1 cellular context compared by ENCODE assay signal in the genomic region with DNA sequence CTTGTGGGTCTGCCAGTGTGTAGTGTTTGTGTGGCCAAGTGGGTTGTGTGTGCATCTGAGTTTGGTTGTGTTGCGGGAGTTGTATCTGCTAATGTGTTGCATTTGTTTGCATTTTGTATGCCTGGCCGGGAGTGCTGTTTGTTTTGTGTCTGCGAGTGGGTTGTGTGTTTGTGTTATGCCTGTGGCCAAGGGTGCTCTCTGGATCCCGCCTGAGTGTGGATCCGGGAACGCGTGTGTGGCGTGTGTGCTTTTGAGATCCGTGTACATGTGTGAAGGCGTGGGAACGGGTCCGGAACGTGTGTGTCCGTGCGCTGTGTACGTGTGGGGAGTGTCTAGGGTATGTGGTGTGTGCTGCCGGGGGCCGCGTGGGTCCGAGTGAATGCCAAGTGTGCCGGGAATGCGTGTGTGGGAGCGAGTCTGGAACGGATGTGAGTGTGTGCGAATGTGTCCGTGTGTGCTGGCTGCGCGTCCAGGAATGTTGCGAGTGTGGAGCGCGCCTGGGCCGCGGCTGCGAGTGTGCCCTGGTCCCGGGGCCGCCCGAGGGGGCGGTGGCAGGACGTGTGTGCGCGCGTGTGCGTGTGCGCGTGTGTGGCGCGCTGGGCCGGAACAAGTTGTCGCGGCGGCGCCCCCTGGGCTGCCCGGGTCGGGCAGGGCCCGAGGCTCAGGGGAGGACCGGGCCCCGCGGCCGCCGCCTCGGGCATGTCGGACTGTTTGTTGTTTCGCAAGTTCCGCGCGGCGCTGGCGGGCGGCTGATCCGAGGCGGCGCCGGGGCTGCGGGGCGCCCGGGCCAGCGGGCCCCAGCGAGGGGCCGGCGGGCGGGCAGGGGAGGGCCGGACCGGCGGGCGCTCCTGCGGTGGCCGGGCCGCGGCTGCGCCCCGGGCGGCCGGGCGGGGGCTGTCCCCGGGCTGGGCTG.
A peak's percentile ranks its signal among the peaks of the same experiment; 100 is the strongest.
TF ChIP-seq lines count a peak whose summit lies in the region.

No MANE protein-coding gene starts in this region.

TF ChIP-seq in K562, 482 proteins besides CTCF, POLR2A, EP300 and RAD21 (continued from another document and continues in another):
- TF ChIP-seq, protein P1, sequence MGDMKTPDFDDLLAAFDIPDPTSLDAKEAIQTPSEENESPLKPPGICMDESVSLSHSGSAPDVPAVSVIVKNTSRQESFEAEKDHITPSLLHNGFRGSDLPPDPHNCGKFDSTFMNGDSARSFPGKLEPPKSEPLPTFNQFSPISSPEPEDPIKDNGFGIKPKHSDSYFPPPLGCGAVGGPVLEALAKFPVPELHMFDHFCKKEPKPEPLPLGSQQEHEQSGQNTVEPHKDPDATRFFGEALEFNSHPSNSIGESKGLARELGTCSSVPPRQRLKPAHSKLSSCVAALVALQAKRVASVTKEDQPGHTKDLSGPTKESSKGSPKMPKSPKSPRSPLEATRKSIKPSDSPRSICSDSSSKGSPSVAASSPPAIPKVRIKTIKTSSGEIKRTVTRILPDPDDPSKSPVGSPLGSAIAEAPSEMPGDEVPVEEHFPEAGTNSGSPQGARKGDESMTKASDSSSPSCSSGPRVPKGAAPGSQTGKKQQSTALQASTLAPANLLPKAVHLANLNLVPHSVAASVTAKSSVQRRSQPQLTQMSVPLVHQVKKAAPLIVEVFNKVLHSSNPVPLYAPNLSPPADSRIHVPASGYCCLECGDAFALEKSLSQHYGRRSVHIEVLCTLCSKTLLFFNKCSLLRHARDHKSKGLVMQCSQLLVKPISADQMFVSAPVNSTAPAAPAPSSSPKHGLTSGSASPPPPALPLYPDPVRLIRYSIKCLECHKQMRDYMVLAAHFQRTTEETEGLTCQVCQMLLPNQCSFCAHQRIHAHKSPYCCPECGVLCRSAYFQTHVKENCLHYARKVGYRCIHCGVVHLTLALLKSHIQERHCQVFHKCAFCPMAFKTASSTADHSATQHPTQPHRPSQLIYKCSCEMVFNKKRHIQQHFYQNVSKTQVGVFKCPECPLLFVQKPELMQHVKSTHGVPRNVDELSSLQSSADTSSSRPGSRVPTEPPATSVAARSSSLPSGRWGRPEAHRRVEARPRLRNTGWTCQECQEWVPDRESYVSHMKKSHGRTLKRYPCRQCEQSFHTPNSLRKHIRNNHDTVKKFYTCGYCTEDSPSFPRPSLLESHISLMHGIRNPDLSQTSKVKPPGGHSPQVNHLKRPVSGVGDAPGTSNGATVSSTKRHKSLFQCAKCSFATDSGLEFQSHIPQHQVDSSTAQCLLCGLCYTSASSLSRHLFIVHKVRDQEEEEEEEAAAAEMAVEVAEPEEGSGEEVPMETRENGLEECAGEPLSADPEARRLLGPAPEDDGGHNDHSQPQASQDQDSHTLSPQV (IDR thresholded peaks at IDR 0.05): no peak
- TF ChIP-seq TAF15 (IDR thresholded peaks at IDR 0.05; ENCODE audit: low read depth, low read length) (0 out of 2 replicates have a peak, but pooled peaks have one; percentile 37), CSDE1 (IDR thresholded peaks at IDR 0.05) (no peak), ZNF699 (CRISPR knock-in tag; IDR thresholded peaks at IDR 0.05; ENCODE audit: insufficient replicate concordance) (no peak), TSC22D4 (tag; IDR thresholded peaks at IDR 0.05) (no peak), TGIF2 (CRISPR knock-in tag; IDR thresholded peaks at IDR 0.05) (no peak), STAT5B (CRISPR knock-in tag; IDR thresholded peaks at IDR 0.05) (no peak), FUS (optimal IDR thresholded peaks at IDR 0.05; ENCODE audit: low read depth, low read length) (no peak), KLF1 (tag; IDR thresholded peaks at IDR 0.05) (no peak), RBM25 (IDR thresholded peaks at IDR 0.05; ENCODE audit: low read depth, low read length, severe bottlenecking) (no peak), NELFE (IDR thresholded peaks at IDR 0.05; ENCODE audit: insufficient read depth, insufficient read length) (no peak), ZNF707 (CRISPR knock-in tag; conservative IDR thresholded peaks at IDR 0.05) (no peak), JUNB (CRISPR knock-in tag; conservative IDR thresholded peaks at IDR 0.05) (no peak), ZNF124 (CRISPR knock-in tag; IDR thresholded peaks at IDR 0.05) (no peak), CBFA2T2 (conservative IDR thresholded peaks at IDR 0.05) (no peak)
- TF ChIP-seq, protein P2, sequence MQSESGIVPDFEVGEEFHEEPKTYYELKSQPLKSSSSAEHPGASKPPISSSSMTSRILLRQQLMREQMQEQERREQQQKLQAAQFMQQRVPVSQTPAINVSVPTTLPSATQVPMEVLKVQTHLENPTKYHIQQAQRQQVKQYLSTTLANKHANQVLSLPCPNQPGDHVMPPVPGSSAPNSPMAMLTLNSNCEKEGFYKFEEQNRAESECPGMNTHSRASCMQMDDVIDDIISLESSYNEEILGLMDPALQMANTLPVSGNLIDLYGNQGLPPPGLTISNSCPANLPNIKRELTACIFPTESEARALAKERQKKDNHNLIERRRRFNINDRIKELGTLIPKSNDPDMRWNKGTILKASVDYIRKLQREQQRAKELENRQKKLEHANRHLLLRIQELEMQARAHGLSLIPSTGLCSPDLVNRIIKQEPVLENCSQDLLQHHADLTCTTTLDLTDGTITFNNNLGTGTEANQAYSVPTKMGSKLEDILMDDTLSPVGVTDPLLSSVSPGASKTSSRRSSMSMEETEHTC (IDR thresholded peaks at IDR 0.05): no peak
- TF ChIP-seq, protein P3, sequence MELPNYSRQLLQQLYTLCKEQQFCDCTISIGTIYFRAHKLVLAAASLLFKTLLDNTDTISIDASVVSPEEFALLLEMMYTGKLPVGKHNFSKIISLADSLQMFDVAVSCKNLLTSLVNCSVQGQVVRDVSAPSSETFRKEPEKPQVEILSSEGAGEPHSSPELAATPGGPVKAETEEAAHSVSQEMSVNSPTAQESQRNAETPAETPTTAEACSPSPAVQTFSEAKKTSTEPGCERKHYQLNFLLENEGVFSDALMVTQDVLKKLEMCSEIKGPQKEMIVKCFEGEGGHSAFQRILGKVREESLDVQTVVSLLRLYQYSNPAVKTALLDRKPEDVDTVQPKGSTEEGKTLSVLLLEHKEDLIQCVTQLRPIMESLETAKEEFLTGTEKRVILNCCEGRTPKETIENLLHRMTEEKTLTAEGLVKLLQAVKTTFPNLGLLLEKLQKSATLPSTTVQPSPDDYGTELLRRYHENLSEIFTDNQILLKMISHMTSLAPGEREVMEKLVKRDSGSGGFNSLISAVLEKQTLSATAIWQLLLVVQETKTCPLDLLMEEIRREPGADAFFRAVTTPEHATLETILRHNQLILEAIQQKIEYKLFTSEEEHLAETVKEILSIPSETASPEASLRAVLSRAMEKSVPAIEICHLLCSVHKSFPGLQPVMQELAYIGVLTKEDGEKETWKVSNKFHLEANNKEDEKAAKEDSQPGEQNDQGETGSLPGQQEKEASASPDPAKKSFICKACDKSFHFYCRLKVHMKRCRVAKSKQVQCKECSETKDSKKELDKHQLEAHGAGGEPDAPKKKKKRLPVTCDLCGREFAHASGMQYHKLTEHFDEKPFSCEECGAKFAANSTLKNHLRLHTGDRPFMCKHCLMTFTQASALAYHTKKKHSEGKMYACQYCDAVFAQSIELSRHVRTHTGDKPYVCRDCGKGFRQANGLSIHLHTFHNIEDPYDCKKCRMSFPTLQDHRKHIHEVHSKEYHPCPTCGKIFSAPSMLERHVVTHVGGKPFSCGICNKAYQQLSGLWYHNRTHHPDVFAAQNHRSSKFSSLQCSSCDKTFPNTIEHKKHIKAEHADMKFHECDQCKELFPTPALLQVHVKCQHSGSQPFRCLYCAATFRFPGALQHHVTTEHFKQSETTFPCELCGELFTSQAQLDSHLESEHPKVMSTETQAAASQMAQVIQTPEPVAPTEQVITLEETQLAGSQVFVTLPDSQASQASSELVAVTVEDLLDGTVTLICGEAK (IDR thresholded peaks at IDR 0.05): 0 out of 2 replicates have a peak, but pooled peaks have one; percentile 32
- TF ChIP-seq, protein P3 (CRISPR knock-in tag; IDR thresholded peaks at IDR 0.05): no peak; the same call in 1 of the 2 replicates
- TF ChIP-seq, protein P4, sequence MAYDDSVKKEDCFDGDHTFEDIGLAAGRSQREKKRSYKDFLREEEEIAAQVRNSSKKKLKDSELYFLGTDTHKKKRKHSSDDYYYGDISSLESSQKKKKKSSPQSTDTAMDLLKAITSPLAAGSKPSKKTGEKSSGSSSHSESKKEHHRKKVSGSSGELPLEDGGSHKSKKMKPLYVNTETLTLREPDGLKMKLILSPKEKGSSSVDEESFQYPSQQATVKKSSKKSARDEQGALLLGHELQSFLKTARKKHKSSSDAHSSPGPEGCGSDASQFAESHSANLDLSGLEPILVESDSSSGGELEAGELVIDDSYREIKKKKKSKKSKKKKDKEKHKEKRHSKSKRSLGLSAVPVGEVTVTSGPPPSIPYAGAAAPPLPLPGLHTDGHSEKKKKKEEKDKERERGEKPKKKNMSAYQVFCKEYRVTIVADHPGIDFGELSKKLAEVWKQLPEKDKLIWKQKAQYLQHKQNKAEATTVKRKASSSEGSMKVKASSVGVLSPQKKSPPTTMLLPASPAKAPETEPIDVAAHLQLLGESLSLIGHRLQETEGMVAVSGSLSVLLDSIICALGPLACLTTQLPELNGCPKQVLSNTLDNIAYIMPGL (CRISPR knock-in tag; IDR thresholded peaks at IDR 0.05): no peak
- TF ChIP-seq, protein P5, sequence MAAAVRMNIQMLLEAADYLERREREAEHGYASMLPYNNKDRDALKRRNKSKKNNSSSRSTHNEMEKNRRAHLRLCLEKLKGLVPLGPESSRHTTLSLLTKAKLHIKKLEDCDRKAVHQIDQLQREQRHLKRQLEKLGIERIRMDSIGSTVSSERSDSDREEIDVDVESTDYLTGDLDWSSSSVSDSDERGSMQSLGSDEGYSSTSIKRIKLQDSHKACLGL (CRISPR knock-in tag; IDR thresholded peaks at IDR 0.05; ENCODE audit: borderline replicate concordance, poor library complexity, severe bottlenecking): no peak
- TF ChIP-seq, protein P6, sequence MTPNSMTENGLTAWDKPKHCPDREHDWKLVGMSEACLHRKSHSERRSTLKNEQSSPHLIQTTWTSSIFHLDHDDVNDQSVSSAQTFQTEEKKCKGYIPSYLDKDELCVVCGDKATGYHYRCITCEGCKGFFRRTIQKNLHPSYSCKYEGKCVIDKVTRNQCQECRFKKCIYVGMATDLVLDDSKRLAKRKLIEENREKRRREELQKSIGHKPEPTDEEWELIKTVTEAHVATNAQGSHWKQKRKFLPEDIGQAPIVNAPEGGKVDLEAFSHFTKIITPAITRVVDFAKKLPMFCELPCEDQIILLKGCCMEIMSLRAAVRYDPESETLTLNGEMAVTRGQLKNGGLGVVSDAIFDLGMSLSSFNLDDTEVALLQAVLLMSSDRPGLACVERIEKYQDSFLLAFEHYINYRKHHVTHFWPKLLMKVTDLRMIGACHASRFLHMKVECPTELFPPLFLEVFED (CRISPR knock-in tag; conservative IDR thresholded peaks at IDR 0.05): no peak
- TF ChIP-seq, protein P7, sequence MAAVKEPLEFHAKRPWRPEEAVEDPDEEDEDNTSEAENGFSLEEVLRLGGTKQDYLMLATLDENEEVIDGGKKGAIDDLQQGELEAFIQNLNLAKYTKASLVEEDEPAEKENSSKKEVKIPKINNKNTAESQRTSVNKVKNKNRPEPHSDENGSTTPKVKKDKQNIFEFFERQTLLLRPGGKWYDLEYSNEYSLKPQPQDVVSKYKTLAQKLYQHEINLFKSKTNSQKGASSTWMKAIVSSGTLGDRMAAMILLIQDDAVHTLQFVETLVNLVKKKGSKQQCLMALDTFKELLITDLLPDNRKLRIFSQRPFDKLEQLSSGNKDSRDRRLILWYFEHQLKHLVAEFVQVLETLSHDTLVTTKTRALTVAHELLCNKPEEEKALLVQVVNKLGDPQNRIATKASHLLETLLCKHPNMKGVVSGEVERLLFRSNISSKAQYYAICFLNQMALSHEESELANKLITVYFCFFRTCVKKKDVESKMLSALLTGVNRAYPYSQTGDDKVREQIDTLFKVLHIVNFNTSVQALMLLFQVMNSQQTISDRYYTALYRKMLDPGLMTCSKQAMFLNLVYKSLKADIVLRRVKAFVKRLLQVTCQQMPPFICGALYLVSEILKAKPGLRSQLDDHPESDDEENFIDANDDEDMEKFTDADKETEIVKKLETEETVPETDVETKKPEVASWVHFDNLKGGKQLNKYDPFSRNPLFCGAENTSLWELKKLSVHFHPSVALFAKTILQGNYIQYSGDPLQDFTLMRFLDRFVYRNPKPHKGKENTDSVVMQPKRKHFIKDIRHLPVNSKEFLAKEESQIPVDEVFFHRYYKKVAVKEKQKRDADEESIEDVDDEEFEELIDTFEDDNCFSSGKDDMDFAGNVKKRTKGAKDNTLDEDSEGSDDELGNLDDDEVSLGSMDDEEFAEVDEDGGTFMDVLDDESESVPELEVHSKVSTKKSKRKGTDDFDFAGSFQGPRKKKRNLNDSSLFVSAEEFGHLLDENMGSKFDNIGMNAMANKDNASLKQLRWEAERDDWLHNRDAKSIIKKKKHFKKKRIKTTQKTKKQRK (IDR thresholded peaks at IDR 0.05; ENCODE audit: borderline replicate concordance, low read depth, low read length): no peak
